Comparison of ENCODE assay signal across 20 cellular contexts in genomic region chr12:124383028-124383427, GRCh38.
DNase-seq lines count a peak whose midpoint lies in the region; ATAC-seq and TF ChIP-seq lines count a peak whose summit lies in the region.
"Had no signal": no experiment of that assay in that cellular context is flagged by ENCODE, and none has a peak within 500 bp of the region (broad histone marks: within the 10 kb centered on the region; RNA-seq: fewer than 3 reads in every experiment).

No MANE protein-coding gene starts in this region.

- H4K8ac ChIP-seq in mesenchymal stem cell (ENCODE audit: low read length), result peak overlapping the region; percentile 12

- H3K9ac ChIP-seq in SK-N-SH (no peak overlapping the region), mesenchymal stem cell (ENCODE audit: low read length) (no peak overlapping the region)

- H3K27ac ChIP-seq in SK-N-SH (ENCODE audit: low read depth in 2 of 2, low read length in 1 of 2), result peak overlapping the region in 1 of 2 experiments; percentile 95; a peak in 3 of 4 replicates
- peak overlapping the region; percentile 10; the same call in 1 of the 2 replicates for H3K27ac ChIP-seq in VCaP
- no peak overlapping the region for H3K27ac ChIP-seq in mesenchymal stem cell (ENCODE audit: low read length, poor library complexity, severe bottlenecking)
- H3K27ac ChIP-seq in temporal lobe (ENCODE audit: low read depth, low read length), result peak overlapping the region; percentile 57

- H3K4me3 Mint-ChIP-seq in mesothelial cell of epicardium, result no peak overlapping the region
- H3K4me3 Mint-ChIP-seq: endodermal cell had no signal

- H2BK12ac ChIP-seq in mesenchymal stem cell (ENCODE audit: low read length in 2 of 2), result peak overlapping the region in 1 of 2 experiments; percentile 8

- 95% methylated on average over 10 of the region's 10 CpGs for WGBS in SK-N-SH (ENCODE audit: low lambda C conversion rate)
- 98% methylated on average over 10 of the region's 10 CpGs for WGBS in mesenchymal stem cell

- peak overlapping the region in 1 of 2 experiments; percentile 42 for H3K18ac ChIP-seq in mesenchymal stem cell (ENCODE audit: low read depth in 1 of 2, low read length in 2 of 2)

- H3K4me1 ChIP-seq in SK-N-SH (ENCODE audit: control insufficient read depth in 1 of 2, insufficient read depth in 2 of 2, low read depth in 1 of 2, low read length in 1 of 2) (peaks cover 41 to 55% of the 10 kb centered on the region in 2 experiments; a peak in 3 of 4 replicates), mesenchymal stem cell (ENCODE audit: control insufficient read depth, insufficient read depth, low read depth, low read length) (peaks cover 80% of the 10 kb centered on the region)

- no peak overlapping the region for H3K23ac ChIP-seq in mesenchymal stem cell (ENCODE audit: low read length in 2 of 2)

- H3K36me3 ChIP-seq in SK-N-SH (replicated peaks in 1 of 2; ENCODE audit: control insufficient read depth in 1 of 2, insufficient read depth in 2 of 2, low read length in 1 of 2) (peaks cover 41 to 51% of the 10 kb centered on the region in 2 experiments), mesenchymal stem cell (ENCODE audit: control insufficient read depth in 1 of 2, insufficient read depth in 2 of 2, low read depth in 1 of 2, low read length in 2 of 2) (peaks cover 52 to 81% of the 10 kb centered on the region in 2 experiments)

- peaks cover 50% of the 10 kb centered on the region for H3K4me1 Mint-ChIP-seq in mesothelial cell of epicardium
- H3K4me1 Mint-ChIP-seq: endodermal cell had no signal

- H3K4me3 ChIP-seq in SK-N-SH (ENCODE audit: low read depth in 2 of 2, low read length in 1 of 2) (no peak overlapping the region), mesenchymal stem cell (ENCODE audit: insufficient read depth in 1 of 2, low read depth in 1 of 2, low read length in 2 of 2) (no peak overlapping the region)
- H3K4me3 ChIP-seq: ascending aorta had no signal

- H3K9me2 ChIP-seq in SK-N-SH, result no peaks in the 10 kb centered on the region

- peaks cover 11% of the 10 kb centered on the region for H3K36me3 Mint-ChIP-seq in mesothelial cell of epicardium

- POLR2A ChIA-PET in SK-N-SH (lab: Yijun Ruan, JAX), result no interaction called here

- DNase-seq in SK-N-SH (no peak), mesenchymal stem cell (no peak), NOMO-1 treated with DMSO at 0.1 percent for 48 hours (lab: John Stamatoyannopoulos, UW; ENCODE audit: unreplicated experiment) (no peak), islet precursor cell (no peak), mesothelial cell of epicardium (ENCODE audit: low spot score in 2 of 2, unreplicated experiment in 2 of 2) (no peak)
- DNase-seq: 8988T; activated CD4-positive, alpha-beta T cell treated with anti-CD3 and anti-CD28 coated beads, Interleukin-2, amount 50 U/mL, for 4 hours; activated naive CD4-positive, alpha-beta T cell treated with Interleukin-2 at 50 U/mL for 16 hours; BE2C; endodermal cell; hypothalamus; kidney; NCI-H1417 treated with DMSO at 0.1 percent for 48 hours; NCI-H526; SHP77; T-helper 1 cell had no signal

- H3K9me3 ChIP-seq in SK-N-SH (no peaks in the 10 kb centered on the region), mesenchymal stem cell (ENCODE audit: control insufficient read depth, low read length) (no peaks in the 10 kb centered on the region)
- H3K9me3 ChIP-seq: ascending aorta, BE2C had no signal

- ATAC-seq in SK-N-SH treated with all-trans-retinoic acid at 6 μM for 48 hours, result no peak

- peaks cover 63% of the 10 kb centered on the region for H3F3A ChIP-seq in SK-N-SH (replicated peaks; ENCODE audit: insufficient read depth)

- peaks cover 17% of the 10 kb centered on the region for H4K20me1 ChIP-seq in SK-N-SH (ENCODE audit: insufficient read depth)

- H3K4me2 ChIP-seq in SK-N-SH (0 out of 2 replicates have a peak overlapping the region, but pooled peaks have one; percentile 68), mesenchymal stem cell (ENCODE audit: low read length, poor library complexity, severe bottlenecking) (no peak overlapping the region)

- H2AK5ac ChIP-seq in mesenchymal stem cell (ENCODE audit: low read length, severe bottlenecking), result peak overlapping the region; percentile 16

- CTCF ChIA-PET in SK-N-SH (lab: Yijun Ruan, JAX), result interaction anchor here (0.5 to 1.2 kb wide), 2 partner anchors 16 to 40 kb away, joined by 3 to 4 read pairs; no protein-coding TSS in a partner anchor

- peaks cover 2% of the 10 kb centered on the region for H3K79me1 ChIP-seq in mesenchymal stem cell (replicated peaks; ENCODE audit: low read length, poor library complexity, severe bottlenecking)

- TF ChIP-seq RAD21 in SK-N-SH (IDR thresholded peaks at IDR 0.05; ENCODE audit: low read length), result no peak

- no peak overlapping the region for H3K4ac ChIP-seq in mesenchymal stem cell (ENCODE audit: low read depth in 1 of 2, low read length in 2 of 2)

- no peak overlapping the region for H4K91ac ChIP-seq in mesenchymal stem cell (ENCODE audit: low read length)

- H3K79me2 ChIP-seq in SK-N-SH (ENCODE audit: insufficient read depth), result peaks cover 98% of the 10 kb centered on the region

- no peak overlapping the region for H2BK120ac ChIP-seq in mesenchymal stem cell (ENCODE audit: low read depth, low read length)

- TF ChIP-seq EP300 in SK-N-SH (IDR thresholded peaks at IDR 0.05; ENCODE audit: borderline replicate concordance in 1 of 2, low read depth in 1 of 2, low read length in 1 of 2), result no peak

- no peak overlapping the region for H3K27ac Mint-ChIP-seq in mesothelial cell of epicardium
- H3K27ac Mint-ChIP-seq: endodermal cell had no signal

- H2AFZ ChIP-seq in SK-N-SH (ENCODE audit: low read depth) (no peak overlapping the region), mesenchymal stem cell (ENCODE audit: low read depth, low read length) (no peak overlapping the region)

- no peak overlapping the region for H3K14ac ChIP-seq in mesenchymal stem cell (ENCODE audit: low read length in 2 of 2)

- no peak overlapping the region for H2BK15ac ChIP-seq in mesenchymal stem cell (ENCODE audit: low read depth, poor library complexity, severe bottlenecking)

- no peak for TF ChIP-seq CTCF in SK-N-SH (IDR thresholded peaks at IDR 0.05)
- TF ChIP-seq CTCF in VCaP (conservative IDR thresholded peaks at IDR 0.05), result no peak
- TF ChIP-seq CTCF in mesothelial cell of epicardium (IDR thresholded peaks at IDR 0.05; ENCODE audit: unreplicated experiment), result no peak

- H2BK5ac ChIP-seq in mesenchymal stem cell (ENCODE audit: low read depth, low read length, poor library complexity, severe bottlenecking), result no peak overlapping the region

- H3K27me3 ChIP-seq in SK-N-SH (ENCODE audit: insufficient read depth) (no peaks in the 10 kb centered on the region), mesenchymal stem cell (ENCODE audit: control insufficient read depth in 1 of 2, insufficient read depth in 1 of 2, low read length in 2 of 2) (no peaks in the 10 kb centered on the region)
- H3K27me3 ChIP-seq: ascending aorta, BE2C had no signal

- H3K9me3 Mint-ChIP-seq in mesothelial cell of epicardium, result no peaks in the 10 kb centered on the region
- H3K9me3 Mint-ChIP-seq: endodermal cell had no signal

- H3K27me3 Mint-ChIP-seq in mesothelial cell of epicardium (ENCODE audit: low read depth), result no peaks in the 10 kb centered on the region

TF ChIP-seq in SK-N-SH, 30 proteins besides CTCF, POLR2A, EP300 and RAD21 (continues in another document):
- no peak for TF ChIP-seq MEF2A (IDR thresholded peaks at IDR 0.05; ENCODE audit: borderline replicate concordance, low read depth)
- TF ChIP-seq, protein P1, sequence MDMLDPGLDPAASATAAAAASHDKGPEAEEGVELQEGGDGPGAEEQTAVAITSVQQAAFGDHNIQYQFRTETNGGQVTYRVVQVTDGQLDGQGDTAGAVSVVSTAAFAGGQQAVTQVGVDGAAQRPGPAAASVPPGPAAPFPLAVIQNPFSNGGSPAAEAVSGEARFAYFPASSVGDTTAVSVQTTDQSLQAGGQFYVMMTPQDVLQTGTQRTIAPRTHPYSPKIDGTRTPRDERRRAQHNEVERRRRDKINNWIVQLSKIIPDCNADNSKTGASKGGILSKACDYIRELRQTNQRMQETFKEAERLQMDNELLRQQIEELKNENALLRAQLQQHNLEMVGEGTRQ (IDR thresholded peaks at IDR 0.05; ENCODE audit: borderline replicate concordance, low read depth, low read length), result no peak
- no peak for TF ChIP-seq MXI1 (IDR thresholded peaks at IDR 0.05; ENCODE audit: low read depth, low read length)
- TF ChIP-seq SIN3A (IDR thresholded peaks at IDR 0.05; ENCODE audit: borderline replicate concordance, low read depth, low read length), result no peak
- TF ChIP-seq NRF1 (IDR thresholded peaks at IDR 0.05; ENCODE audit: low read depth, low read length), result no peak

TF ChIP-seq in SK-N-SH treated with all-trans-retinoic acid at 6 μM for 48 hours, 23 proteins besides CTCF, POLR2A, EP300 and RAD21 (continues in another document):
- TF ChIP-seq ESRRG (CRISPR knock-in tag; IDR thresholded peaks at IDR 0.05) (no peak), CSRNP3 (CRISPR knock-in tag; IDR thresholded peaks at IDR 0.05) (no peak), TCF4 (CRISPR knock-in tag; IDR thresholded peaks at IDR 0.05; ENCODE audit: borderline replicate concordance) (no peak), OSR1 (CRISPR knock-in tag; IDR thresholded peaks at IDR 0.05) (no peak), ZFP3 (CRISPR knock-in tag; IDR thresholded peaks at IDR 0.05) (no peak), ZFP30 (CRISPR knock-in tag; IDR thresholded peaks at IDR 0.05) (no peak), SNAI2 (CRISPR knock-in tag; IDR thresholded peaks at IDR 0.05) (no peak), ZNF565 (CRISPR knock-in tag; conservative IDR thresholded peaks at IDR 0.05; ENCODE audit: low read depth) (no peak)
